8 cellular contexts compared by ENCODE assay signal in the genomic region with DNA sequence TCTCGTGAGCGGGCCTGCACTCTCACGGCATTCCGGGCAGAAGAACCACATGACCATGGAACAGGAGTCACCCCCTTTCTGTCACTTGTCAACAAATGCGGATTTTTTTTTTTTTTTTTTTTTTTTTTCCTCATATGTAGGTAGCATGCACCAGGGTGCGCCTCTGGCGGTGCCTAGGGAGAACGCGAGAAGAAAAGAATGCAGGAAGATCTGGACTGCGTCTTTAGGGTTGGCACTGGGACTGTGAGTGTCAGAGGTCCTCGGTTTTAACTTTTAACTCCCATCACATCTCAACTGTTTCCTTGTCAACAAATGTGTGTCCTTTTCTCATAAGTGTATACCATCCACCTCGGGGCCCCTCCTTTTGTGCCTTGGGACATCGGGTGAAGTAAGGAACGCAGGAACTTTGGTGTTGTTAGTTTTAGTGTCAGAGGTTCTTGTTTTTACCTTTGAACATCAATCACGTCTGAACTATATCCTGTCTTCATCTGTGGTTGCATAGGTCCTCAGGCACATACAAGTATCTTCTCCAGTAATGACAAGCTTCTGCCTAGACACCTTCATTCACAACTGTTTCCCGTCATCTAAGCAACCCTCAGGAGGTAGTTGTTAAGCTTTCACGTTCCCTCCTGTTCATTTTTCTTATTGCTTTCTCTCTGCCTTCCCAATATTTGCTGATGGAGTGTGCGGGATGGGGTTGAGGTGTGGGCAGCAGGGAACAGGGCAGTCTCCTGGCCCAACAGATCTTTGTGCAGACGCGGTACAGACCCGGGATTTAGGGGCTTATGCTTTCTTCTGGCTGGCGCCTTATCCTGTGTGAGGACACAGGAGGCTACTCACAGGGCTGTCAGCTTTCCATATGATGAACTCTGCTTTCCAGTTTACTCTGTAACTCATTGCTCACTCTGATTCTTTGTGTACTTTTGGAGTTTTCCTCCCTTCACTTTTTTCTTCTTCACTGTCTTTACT. TPM values are rescaled to one million over a fixed set of nuclear protein-coding genes. Genes with fewer than 3 reads are reported as not detected.
A peak's percentile ranks its signal among the peaks of the same experiment; 100 is the strongest.
DNase-seq lines count a peak whose midpoint lies in the region; ATAC-seq, FAIRE-seq and TF ChIP-seq lines count a peak whose summit lies in the region.
"Not testable (repeated sequence)": the region's sequence is repeated elsewhere in the genome, so short reads cannot be mapped to it uniquely, and the experiment has no call there.

No MANE protein-coding gene starts in this region.

- H3K27ac ChIP-seq in kidney (ENCODE audit: low read depth in 2 of 2, low read length in 2 of 2); pancreas: not testable (repeated sequence)

- DNase-seq in CD14-positive monocyte (ENCODE audit: low spot score); activated naive CD4-positive, alpha-beta T cell treated with anti-CD3 and anti-CD28 coated beads for 36 hours; stimulated activated naive CD8-positive, alpha-beta T cell treated with anti-CD3 and anti-CD28 coated beads, Interleukin-15, amount 100 ng/mL, for 72 hours: not testable (repeated sequence)
- DNase-seq in T-cell (peak in 11 of 34 experiments; percentile 22 to 65 (median 40)), kidney (peak; percentile 43), pancreas (peak in 1 of 6 donors; percentile 31)
- peak; percentile 10 for DNase-seq in activated CD4-positive, alpha-beta T cell treated with anti-CD3 and anti-CD28 coated beads, Interleukin-2, amount 10 ng/mL, durations not matched to agents 7 days and 5 days
- peak; percentile 34 for DNase-seq in central memory CD4-positive, alpha-beta T cell

- intact Hi-C loops in CD14-positive monocyte (cut with micrococcal nuclease); activated naive CD4-positive, alpha-beta T cell treated with anti-CD3 and anti-CD28 coated beads for 36 hours (cut with micrococcal nuclease); kidney (cut with DNase I); pancreas (cut with DNase I): not testable (repeated sequence)

- H3K27ac Mint-ChIP-seq in CD14-positive monocyte = peak overlapping the region in 6 of 7 donors; percentile 17 to 94 (median 77)
- H3K27ac Mint-ChIP-seq in T-cell = peak overlapping the region; percentile 86 to 90
- peak overlapping the region; percentile 91 for H3K27ac Mint-ChIP-seq in activated CD4-positive, alpha-beta T cell treated with anti-CD3 and anti-CD28 coated beads, Interleukin-2, amount 10 ng/mL, durations not matched to agents 7 days and 5 days
- H3K27ac Mint-ChIP-seq in activated naive CD4-positive, alpha-beta T cell treated with anti-CD3 and anti-CD28 coated beads for 36 hours = peak overlapping the region; percentile 50
- peak overlapping the region; percentile 19 to 53 for H3K27ac Mint-ChIP-seq in stimulated activated naive CD8-positive, alpha-beta T cell treated with anti-CD3 and anti-CD28 coated beads, Interleukin-15, amount 100 ng/mL, for 72 hours

- not testable (repeated sequence) for H3K27me3 Mint-ChIP-seq in CD14-positive monocyte (ENCODE audit: low read depth in 3 of 3); T-cell; activated CD4-positive, alpha-beta T cell treated with anti-CD3 and anti-CD28 coated beads, Interleukin-2, amount 10 ng/mL, durations not matched to agents 7 days and 5 days; activated naive CD4-positive, alpha-beta T cell treated with anti-CD3 and anti-CD28 coated beads for 36 hours (ENCODE audit: low read depth); stimulated activated naive CD8-positive, alpha-beta T cell treated with anti-CD3 and anti-CD28 coated beads, Interleukin-15, amount 100 ng/mL, for 72 hours

- POLR2A ChIA-PET in T-cell (lab: Charles Lee); activated CD4-positive, alpha-beta T cell treated with anti-CD3 and anti-CD28 coated beads, Interleukin-2, amount 10 ng/mL, durations not matched to agents 7 days and 5 days (lab: Charles Lee): not testable (repeated sequence)

- not testable (repeated sequence) for H3K9me3 Mint-ChIP-seq in CD14-positive monocyte; T-cell; activated CD4-positive, alpha-beta T cell treated with anti-CD3 and anti-CD28 coated beads, Interleukin-2, amount 10 ng/mL, durations not matched to agents 7 days and 5 days; activated naive CD4-positive, alpha-beta T cell treated with anti-CD3 and anti-CD28 coated beads for 36 hours; stimulated activated naive CD8-positive, alpha-beta T cell treated with anti-CD3 and anti-CD28 coated beads, Interleukin-15, amount 100 ng/mL, for 72 hours

- not testable (repeated sequence) for H3K27me3 ChIP-seq in pancreas

- FAIRE-seq in kidney (lab: Jason Lieb, UNC) = not testable (repeated sequence)
- FAIRE-seq in pancreas (lab: Jason Lieb, UNC) = peak; percentile 65

- H3K36me3 ChIP-seq in kidney (ENCODE audit: control insufficient read depth in 1 of 2, insufficient read depth in 2 of 2, low read length in 2 of 2); pancreas: not testable (repeated sequence)

- CTCF ChIA-PET in T-cell (lab: Charles Lee) = interaction anchor here in 1 of 2 donors (0.7 kb wide), 1 partner anchor 17 kb away, joined by 3 read pairs; no protein-coding TSS in a partner anchor
- CTCF ChIA-PET in activated CD4-positive, alpha-beta T cell treated with anti-CD3 and anti-CD28 coated beads, Interleukin-2, amount 10 ng/mL, durations not matched to agents 7 days and 5 days (lab: Charles Lee) = interaction anchor here (1.0 to 1.5 kb wide), 2 partner anchors 16 to 17 kb away, joined by 3 to 4 read pairs; no protein-coding TSS in a partner anchor
- CTCF ChIA-PET in activated naive CD4-positive, alpha-beta T cell treated with anti-CD3 and anti-CD28 coated beads for 36 hours (lab: Charles Lee) = interaction anchor here (0.6 kb wide), 1 partner anchor 15 kb away, joined by 3 read pairs; no protein-coding TSS in a partner anchor

- peaks cover 35% of the 10 kb centered on the region for H3K4me1 Mint-ChIP-seq in CD14-positive monocyte
- H3K4me1 Mint-ChIP-seq in T-cell = peaks cover 22 to 38% (median 34%) of the 10 kb centered on the region in 3 donors
- peaks cover 28% of the 10 kb centered on the region for H3K4me1 Mint-ChIP-seq in activated CD4-positive, alpha-beta T cell treated with anti-CD3 and anti-CD28 coated beads, Interleukin-2, amount 10 ng/mL, durations not matched to agents 7 days and 5 days
- peaks cover 22% of the 10 kb centered on the region for H3K4me1 Mint-ChIP-seq in activated naive CD4-positive, alpha-beta T cell treated with anti-CD3 and anti-CD28 coated beads for 36 hours (ENCODE audit: low read depth)
- H3K4me1 Mint-ChIP-seq in stimulated activated naive CD8-positive, alpha-beta T cell treated with anti-CD3 and anti-CD28 coated beads, Interleukin-15, amount 100 ng/mL, for 72 hours = peaks cover 29% of the 10 kb centered on the region

- WGBS in pancreas, 2 donors = 79 to 80% methylated on average over 12 of the region's 22 CpGs

- peak; percentile 7 to 88 (median 78) for ATAC-seq in T-cell (replicated peaks in 1 of 4)
- ATAC-seq in pancreas; stimulated activated naive CD8-positive, alpha-beta T cell treated with anti-CD3 and anti-CD28 coated beads, Interleukin-15, amount 100 ng/mL, for 72 hours: not testable (repeated sequence)

- not testable (repeated sequence) for TF ChIP-seq CTCF in CD14-positive monocyte (IDR thresholded peaks at IDR 0.05); kidney (IDR thresholded peaks at IDR 0.05; ENCODE audit: borderline replicate concordance, extremely low read depth, insufficient read depth); pancreas (IDR thresholded peaks at IDR 0.05)

- not testable (repeated sequence) for H3K9ac ChIP-seq in kidney (ENCODE audit: low read length in 2 of 2)

- not testable (repeated sequence) for H3K4me3 Mint-ChIP-seq in CD14-positive monocyte; activated naive CD4-positive, alpha-beta T cell treated with anti-CD3 and anti-CD28 coated beads for 36 hours; stimulated activated naive CD8-positive, alpha-beta T cell treated with anti-CD3 and anti-CD28 coated beads, Interleukin-15, amount 100 ng/mL, for 72 hours
- H3K4me3 Mint-ChIP-seq in T-cell = peak overlapping the region; percentile 31 to 85 (median 49)
- H3K4me3 Mint-ChIP-seq in activated CD4-positive, alpha-beta T cell treated with anti-CD3 and anti-CD28 coated beads, Interleukin-2, amount 10 ng/mL, durations not matched to agents 7 days and 5 days = peak overlapping the region; percentile 40

- H3K4me1 ChIP-seq in kidney (ENCODE audit: control insufficient read depth in 1 of 2, insufficient read depth in 1 of 2, low read depth in 1 of 2, low read length in 2 of 2); pancreas: not testable (repeated sequence)

- H3K36me3 Mint-ChIP-seq in CD14-positive monocyte; T-cell; activated CD4-positive, alpha-beta T cell treated with anti-CD3 and anti-CD28 coated beads, Interleukin-2, amount 10 ng/mL, durations not matched to agents 7 days and 5 days (ENCODE audit: low read depth); activated naive CD4-positive, alpha-beta T cell treated with anti-CD3 and anti-CD28 coated beads for 36 hours (ENCODE audit: low read depth): not testable (repeated sequence)

- H3K4me3 ChIP-seq in kidney (ENCODE audit: low read length in 2 of 2); pancreas: not testable (repeated sequence)

- H3K9me3 ChIP-seq in kidney (ENCODE audit: control insufficient read depth in 1 of 2, low read length in 2 of 2); pancreas: not testable (repeated sequence)

RNA-seq across cellular contexts. Expression of a gene that starts 51.9 kb away (rescaled TPM):
- polyA plus RNA-seq in CD14-positive monocyte = 10 to 100 TPM; 22.1 to 24.9 TPM
- total RNA-seq in T-cell = 10 to 100 TPM; 28.6 to 39.9 (median 33.8) TPM
- total RNA-seq in activated CD4-positive, alpha-beta T cell treated with anti-CD3 and anti-CD28 coated beads, Interleukin-2, amount 10 ng/mL, durations not matched to agents 7 days and 5 days = 10 to 100 TPM; 41.1 to 44.2 TPM
- total RNA-seq in activated naive CD4-positive, alpha-beta T cell treated with anti-CD3 and anti-CD28 coated beads for 36 hours = 10 to 100 TPM; 45.8 to 46.3 TPM
- 50.8 TPM for total RNA-seq in kidney
- polyA plus RNA-seq in kidney (ENCODE audit: insufficient read depth, low read depth, low replicate concordance) = 88.7 TPM
- 10 to 100 TPM in 2 of 6 donors, 1 to 10 TPM in 4; 7.0 to 22.8 (median 9.1) TPM for total RNA-seq in pancreas
- polyA plus RNA-seq in pancreas = 10 to 100 TPM in 1 of 2 donors, 1 to 10 TPM in 1; 7.9 to 19.9 TPM

Comparison
In these comparisons a context has a peak if more than half of its experiments do, and no peak if none do; other contexts are left out.
1. H3K27ac Mint-ChIP-seq: peak in every context shown above with its lines; median percentile 91 in activated CD4-positive, alpha-beta T cell treated with anti-CD3 and anti-CD28 coated beads, Interleukin-2, amount 10 ng/mL, durations not matched to agents 7 days and 5 days; 88 in T-cell; 77 in CD14-positive monocyte; 50 in activated naive CD4-positive, alpha-beta T cell treated with anti-CD3 and anti-CD28 coated beads for 36 hours; 36 in stimulated activated naive CD8-positive, alpha-beta T cell treated with anti-CD3 and anti-CD28 coated beads, Interleukin-15, amount 100 ng/mL, for 72 hours.